14 cellular contexts compared by ENCODE assay signal in the genomic region with DNA sequence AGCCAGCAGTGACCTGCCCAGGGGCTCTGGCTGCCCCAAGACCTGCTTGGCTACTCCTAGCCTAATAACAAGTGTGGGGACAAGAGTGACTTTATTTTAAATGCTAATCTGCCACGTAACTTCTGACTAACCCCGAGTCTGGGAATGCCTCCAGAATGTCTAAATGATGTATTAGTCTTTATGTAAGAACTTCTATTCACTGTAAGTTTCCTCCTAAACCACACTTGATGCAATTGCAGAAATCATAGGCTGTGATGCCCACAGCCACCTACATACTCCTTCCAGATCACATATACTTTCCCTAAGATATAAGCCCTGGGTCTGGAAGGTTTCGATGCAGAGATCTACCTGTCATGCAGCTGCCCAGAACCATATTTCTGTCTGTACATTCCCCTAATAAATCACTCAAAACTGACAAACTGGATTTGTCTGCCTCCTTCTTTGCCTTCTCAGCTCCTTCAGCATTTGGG. TPM values are rescaled to one million over a fixed set of nuclear protein-coding genes. Genes with fewer than 3 reads are reported as not detected.
DNase-seq lines count a peak whose midpoint lies in the region; ATAC-seq and TF ChIP-seq lines count a peak whose summit lies in the region.
"Had no signal": no experiment of that assay in that cellular context is flagged by ENCODE, and none has a peak within 500 bp of the region (broad histone marks: within the 10 kb centered on the region; RNA-seq: fewer than 3 reads in every experiment).

No MANE protein-coding gene starts in this region.

- no peaks in the 10 kb centered on the region for H3K27me3 Mint-ChIP-seq in natural killer cell (ENCODE audit: low read depth in 2 of 2)

- CTCF ChIA-PET in BJ (lab: Yijun Ruan, JAX): no interaction called here
- CTCF ChIA-PET in PC-9 (lab: Charles Lee): no interaction called here

- H3K27me3 ChIP-seq in BJ (ENCODE audit: control insufficient read depth, insufficient read depth, low read length) (no peaks in the 10 kb centered on the region), PC-9 (ENCODE audit: insufficient read depth, low read depth) (no peaks in the 10 kb centered on the region), esophagus squamous epithelium (no peaks in the 10 kb centered on the region)

- H3K36me3 Mint-ChIP-seq in natural killer cell: no peaks in the 10 kb centered on the region
- H3K36me3 Mint-ChIP-seq: CD8-positive, alpha-beta T cell had no signal

- no peak for TF ChIP-seq POLR2A in esophagus squamous epithelium (IDR thresholded peaks at IDR 0.05)

- peaks cover 1 to 3% of the 10 kb centered on the region in 2 donors for H3K4me1 Mint-ChIP-seq in natural killer cell

- POLR2A ChIA-PET in BJ (lab: Charles Lee) (no interaction called here), PC-9 (lab: Charles Lee; ENCODE audit: unreplicated experiment) (no interaction called here)

- no TSS peak for BruUV-seq in PC-9 (replicated peaks; lab: Mats Ljungman, UMichigan)

- H3K36me3 ChIP-seq in BJ (ENCODE audit: control insufficient read depth, insufficient read depth, low read length) (no peaks in the 10 kb centered on the region), PC-9 (ENCODE audit: low read depth) (no peaks in the 10 kb centered on the region), esophagus squamous epithelium (no peaks in the 10 kb centered on the region)

- H3K79me2 ChIP-seq in PC-9 (ENCODE audit: low read depth): peaks cover 31% of the 10 kb centered on the region

- H4K20me1 ChIP-seq in PC-9 (ENCODE audit: insufficient read depth): no peaks in the 10 kb centered on the region

- H2AFZ ChIP-seq in PC-9: no peak overlapping the region

- H3K9me3 ChIP-seq in PC-9 (ENCODE audit: insufficient read depth, low read depth) (no peaks in the 10 kb centered on the region), esophagus squamous epithelium (no peaks in the 10 kb centered on the region)
- H3K9me3 ChIP-seq: mucosa of descending colon had no signal

- peak; percentile 85 for DNase-seq in BJ (ENCODE audit: low read depth)
- peak; percentile 58 to 90 for DNase-seq in PC-9
- no peak for DNase-seq in esophagus squamous epithelium (lab: John Stamatoyannopoulos, UW)
- DNase-seq in pons (ENCODE audit: low spot score): peak; percentile 67
- DNase-seq in effector CD4-positive, alpha-beta T cell: no peak
- no peak for DNase-seq in natural killer cell
- DNase-seq: amniotic stem cell; CD8-positive, alpha-beta T cell; Kasumi-1; mucosa of descending colon; NCI-H524 treated with DMSO at 0.1 percent for 48 hours; stimulated activated naive CD4-positive, alpha-beta T cell had no signal

- intact Hi-C loops in PC-9 (cut with micrococcal nuclease; ENCODE audit: unreplicated experiment): no loop called here
- intact Hi-C loops in esophagus squamous epithelium (cut with DNase I): no loop called here
- intact Hi-C loops in natural killer cell (cut with micrococcal nuclease): no loop called here

- H3K27ac Mint-ChIP-seq in natural killer cell: no peak overlapping the region
- H3K27ac Mint-ChIP-seq: CD8-positive, alpha-beta T cell had no signal

- peaks cover 19% of the 10 kb centered on the region for H3F3A ChIP-seq in PC-9 (ENCODE audit: insufficient read depth, low read depth)

- H3K4me2 ChIP-seq in PC-9: peak overlapping the region; percentile 37

- no peaks in the 10 kb centered on the region for H3K9me2 ChIP-seq in PC-9 (ENCODE audit: insufficient read depth)

- H3K4me1 ChIP-seq in PC-9 (replicated peaks; ENCODE audit: insufficient read depth): peaks cover 31% of the 10 kb centered on the region
- peaks cover 7 to 38% (median 23%) of the 10 kb centered on the region in 3 donors for H3K4me1 ChIP-seq in esophagus squamous epithelium

- no peaks in the 10 kb centered on the region for H3K9me3 Mint-ChIP-seq in natural killer cell
- H3K9me3 Mint-ChIP-seq: CD8-positive, alpha-beta T cell had no signal

- WGBS in esophagus squamous epithelium, 2 donors: 16% methylated on average over 3 of the region's 3 CpGs

- H3K4me3 ChIP-seq in BJ (ENCODE audit: low read depth, low read length) (no peak overlapping the region), PC-9 (no peak overlapping the region), esophagus squamous epithelium (no peak overlapping the region)
- H3K4me3 ChIP-seq: mucosa of descending colon had no signal

- ATAC-seq in HG03460 (IDR thresholded peaks at IDR 0.05; ENCODE audit: unreplicated experiment) (no peak), HG03039 (IDR thresholded peaks at IDR 0.05; ENCODE audit: unreplicated experiment) (no peak), natural killer cell (no peak)
- ATAC-seq: CD8-positive, alpha-beta T cell; mucosa of descending colon had no signal

- H3K27ac ChIP-seq in PC-9 (peak overlapping the region; percentile 81), esophagus squamous epithelium (peak overlapping the region; percentile 35 to 76 (median 55))

- no peak for TF ChIP-seq CTCF in BJ (IDR thresholded peaks at IDR 0.05; ENCODE audit: insufficient read depth, low read depth, low read length)
- TF ChIP-seq CTCF in PC-9 (conservative IDR thresholded peaks at IDR 0.05): no peak
- no peak for TF ChIP-seq CTCF in esophagus squamous epithelium (IDR thresholded peaks at IDR 0.05)
- no peak for TF ChIP-seq CTCF in natural killer cell (IDR thresholded peaks at IDR 0.05)

- H3K4me3 Mint-ChIP-seq in natural killer cell: no peak overlapping the region
- H3K4me3 Mint-ChIP-seq: CD8-positive, alpha-beta T cell had no signal

RNA-seq across cellular contexts. Expression of gene VPS45, which starts 5.9 kb away (rescaled TPM):
- polyA plus RNA-seq in BJ (2011; rRNA removed): 29.0 and 47.0 TPM in 2 replicates
- 13.7 and 14.8 TPM in 2 replicates for polyA minus RNA-seq in BJ (2011; rRNA and poly(A)+ RNA removed)
- total RNA-seq in PC-9 (2021) (27.8 and 30.3 TPM in 2 replicates), esophagus squamous epithelium (10 to 100 TPM; 23.4 to 31.7 (median 29.1) TPM), natural killer cell (10 to 100 TPM; 28.8 to 41.1 (median 33.0) TPM)

RNA-seq across cellular contexts. Expression of gene OTUD7B, which starts 51.1 kb away (rescaled TPM):
- polyA plus RNA-seq in BJ (2011; rRNA removed): 9.3 and 10.1 TPM in 2 replicates
- polyA minus RNA-seq in BJ (2011; rRNA and poly(A)+ RNA removed): 23.5 and 24.6 TPM in 2 replicates
- total RNA-seq in PC-9 (2021): 30.2 and 30.7 TPM in 2 replicates
- total RNA-seq in esophagus squamous epithelium: 10 to 100 TPM in 1 of 4 donors, 1 to 10 TPM in 3; 8.5 to 12.6 (median 9.1) TPM
- total RNA-seq in natural killer cell: 10 to 100 TPM; 10.6 to 19.6 (median 12.3) TPM

Comparison
In these comparisons a context has a peak if more than half of its experiments do, and no peak if none do; other contexts are left out.
1. DNase-seq: peak in BJ (single experiment), PC-9 (2 of 2) and pons (single experiment); none in esophagus squamous epithelium (single experiment), effector CD4-positive, alpha-beta T cell (single experiment) and natural killer cell (single experiment).